Comparison of ENCODE assay signal across 8 cellular contexts in the genomic region with DNA sequence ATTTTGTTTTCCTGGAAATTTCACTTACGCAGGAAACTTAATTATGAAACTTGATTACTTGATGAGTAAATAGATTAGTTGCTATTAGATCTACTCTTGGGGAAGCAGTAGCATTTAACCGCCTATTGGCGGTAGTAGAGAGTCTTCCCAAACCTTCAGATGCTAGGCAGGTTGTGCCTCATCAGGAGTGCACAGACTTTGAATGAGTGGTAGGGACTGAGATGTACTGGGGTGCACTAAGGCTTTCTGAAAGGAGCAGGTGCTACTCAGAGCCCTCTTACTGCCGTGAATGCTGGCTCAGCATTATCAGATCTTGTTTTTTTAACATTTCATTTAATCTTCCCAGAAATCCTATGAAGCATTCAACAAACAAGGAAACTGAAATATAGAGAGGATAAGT. TPM values are rescaled to one million over a fixed set of nuclear protein-coding genes. Genes with fewer than 3 reads are reported as not detected.
DNase-seq lines count a peak whose midpoint lies in the region; ATAC-seq, FAIRE-seq and TF ChIP-seq lines count a peak whose summit lies in the region.

No MANE protein-coding gene starts in this region.

- no peaks in the 10 kb centered on the region for H3K27me3 Mint-ChIP-seq in activated CD4-positive, alpha-beta T cell treated with anti-CD3 and anti-CD28 coated beads, Interleukin-2, amount 10 ng/mL, durations not matched to agents 7 days and 5 days
- H3K27me3 Mint-ChIP-seq in activated B cell treated with CpG ODN at 0.5 μM for 24 hours = no peaks in the 10 kb centered on the region

- peak; percentile 40 for DNase-seq in activated CD4-positive, alpha-beta T cell treated with anti-CD3 and anti-CD28 coated beads, Interleukin-2, amount 10 ng/mL, durations not matched to agents 7 days and 5 days
- no peak for DNase-seq in activated CD4-positive, alpha-beta T cell treated with anti-CD3 and anti-CD28 coated beads, Interleukin-2, amount 50 U/mL, for 1 hour
- DNase-seq in Jurkat, Clone E6-1 (ENCODE audit: low read depth, low spot score) = peak; percentile 37
- no peak for DNase-seq in activated B cell treated with CpG ODN at 0.5 μM for 24 hours
- DNase-seq in keratinocyte (ENCODE audit: low read depth, low spot score) = peak; percentile 23
- DNase-seq in H4 (ENCODE audit: low spot score) = no peak

- dilution Hi-C loops in keratinocyte (cut with MboI; ENCODE audit: extremely low pct_ligation_motif_present, low sequenced_read_pairs) = no loop called here

- H3K9ac ChIP-seq in keratinocyte (ENCODE audit: control insufficient read depth, extremely low read depth, insufficient read depth, low read length) = no peak overlapping the region

- H3K9me3 Mint-ChIP-seq in activated CD4-positive, alpha-beta T cell treated with anti-CD3 and anti-CD28 coated beads, Interleukin-2, amount 10 ng/mL, durations not matched to agents 7 days and 5 days = no peaks in the 10 kb centered on the region
- no peaks in the 10 kb centered on the region for H3K9me3 Mint-ChIP-seq in activated B cell treated with CpG ODN at 0.5 μM for 24 hours

- no peak overlapping the region for H3K27ac Mint-ChIP-seq in activated CD4-positive, alpha-beta T cell treated with anti-CD3 and anti-CD28 coated beads, Interleukin-2, amount 10 ng/mL, durations not matched to agents 7 days and 5 days
- no peak overlapping the region for H3K27ac Mint-ChIP-seq in activated B cell treated with CpG ODN at 0.5 μM for 24 hours

- intact Hi-C loops in activated B cell treated with CpG ODN at 0.5 μM for 24 hours (cut with micrococcal nuclease) = loop anchor here (2.0 kb wide), 1 partner anchor 15 kb away; a partner anchor contains a TSS

- H3K79me2 ChIP-seq in keratinocyte (ENCODE audit: control insufficient read depth, insufficient read depth, low read length) = peaks cover 20% of the 10 kb centered on the region

- POLR2A ChIA-PET in activated CD4-positive, alpha-beta T cell treated with anti-CD3 and anti-CD28 coated beads, Interleukin-2, amount 10 ng/mL, durations not matched to agents 7 days and 5 days (lab: Charles Lee) = no interaction called here
- POLR2A ChIA-PET in activated B cell treated with CpG ODN at 0.5 μM for 24 hours (lab: Charles Lee) = interaction anchor here (0.8 to 2.1 kb wide), 4 partner anchors 9 to 15 kb away, joined by 3 to 7 read pairs (median 4); no protein-coding TSS in a partner anchor

- H3K36me3 ChIP-seq in keratinocyte (ENCODE audit: control insufficient read depth in 2 of 2, extremely low read depth in 1 of 2, insufficient read depth in 2 of 2, low read length in 2 of 2) = peaks cover 19 to 26% of the 10 kb centered on the region in 2 experiments

- TF ChIP-seq CTCF in activated B cell treated with CpG ODN at 0.5 μM for 24 hours (IDR thresholded peaks at IDR 0.05) = no peak
- TF ChIP-seq CTCF in keratinocyte (optimal IDR thresholded peaks at IDR 0.05 in 1 of 3, IDR thresholded peaks at IDR 0.05 in 1 of 3, conservative IDR thresholded peaks at IDR 0.05 in 1 of 3; ENCODE audit: extremely low read depth in 1 of 3, insufficient read depth in 2 of 3, low read length in 3 of 3) = peak; percentile 50 to 79 (median 66)

- H3K27me3 ChIP-seq in keratinocyte (ENCODE audit: control insufficient read depth, extremely low read depth, insufficient read depth, low read length) = no peaks in the 10 kb centered on the region

- no peak overlapping the region for H3K27ac ChIP-seq in keratinocyte (ENCODE audit: control insufficient read depth, insufficient read depth, low read length)

- H3K36me3 Mint-ChIP-seq in activated CD4-positive, alpha-beta T cell treated with anti-CD3 and anti-CD28 coated beads, Interleukin-2, amount 10 ng/mL, durations not matched to agents 7 days and 5 days (ENCODE audit: low read depth) = peaks cover 37% of the 10 kb centered on the region
- H3K36me3 Mint-ChIP-seq in activated B cell treated with CpG ODN at 0.5 μM for 24 hours (ENCODE audit: low read depth) = peaks cover 52% of the 10 kb centered on the region

- peak; percentile 5 for FAIRE-seq in keratinocyte (lab: Jason Lieb, UNC)

- H3K4me3 ChIP-seq in Jurkat, Clone E6-1 (ENCODE audit: low read length) = no peak overlapping the region
- H3K4me3 ChIP-seq in keratinocyte (ENCODE audit: control insufficient read depth in 2 of 3, extremely low read depth in 1 of 3, insufficient read depth in 2 of 3, low read depth in 1 of 3, low read length in 3 of 3) = no peak overlapping the region

- no peaks in the 10 kb centered on the region for H3K4me1 ChIP-seq in keratinocyte (ENCODE audit: control insufficient read depth, extremely low read depth, insufficient read depth, low read length)

- ATAC-seq in activated B cell treated with CpG ODN at 0.5 μM for 24 hours (ENCODE audit: low read depth) (peak; percentile 87), GM18909 (IDR thresholded peaks at IDR 0.05; ENCODE audit: poor library complexity, unreplicated experiment) (no peak), HG02973 (IDR thresholded peaks at IDR 0.05; ENCODE audit: unreplicated experiment) (no peak)

- H3K4me2 ChIP-seq in keratinocyte (ENCODE audit: control insufficient read depth, extremely low read depth, insufficient read depth, low read depth, low read length) = no peak overlapping the region

- peaks cover 9% of the 10 kb centered on the region for H4K20me1 ChIP-seq in keratinocyte (ENCODE audit: control insufficient read depth, extremely low read depth, insufficient read depth, low read length)

- H3K4me1 Mint-ChIP-seq in activated CD4-positive, alpha-beta T cell treated with anti-CD3 and anti-CD28 coated beads, Interleukin-2, amount 10 ng/mL, durations not matched to agents 7 days and 5 days = peaks cover 7% of the 10 kb centered on the region
- H3K4me1 Mint-ChIP-seq in activated B cell treated with CpG ODN at 0.5 μM for 24 hours = peaks cover 10% of the 10 kb centered on the region

- H3K4me3 Mint-ChIP-seq in activated CD4-positive, alpha-beta T cell treated with anti-CD3 and anti-CD28 coated beads, Interleukin-2, amount 10 ng/mL, durations not matched to agents 7 days and 5 days = no peak overlapping the region
- H3K4me3 Mint-ChIP-seq in activated B cell treated with CpG ODN at 0.5 μM for 24 hours = no peak overlapping the region

- H3K9me1 ChIP-seq in keratinocyte (ENCODE audit: control insufficient read depth, extremely low read depth, insufficient read depth, low read length) = no peaks in the 10 kb centered on the region

- CTCF ChIA-PET in activated CD4-positive, alpha-beta T cell treated with anti-CD3 and anti-CD28 coated beads, Interleukin-2, amount 10 ng/mL, durations not matched to agents 7 days and 5 days (lab: Charles Lee) = interaction anchor here (1.1 to 3.1 kb wide), 2 partner anchors 12 to 14 kb away, joined by 3 to 13 read pairs; no protein-coding TSS in a partner anchor
- CTCF ChIA-PET in activated B cell treated with CpG ODN at 0.5 μM for 24 hours (lab: Charles Lee) = interaction anchor here (0.9 to 1.8 kb wide), 3 partner anchors 9 to 85 kb away, joined by 3 to 5 read pairs (median 4); no protein-coding TSS in a partner anchor

- H2AFZ ChIP-seq in keratinocyte (ENCODE audit: control insufficient read depth, low read length) = no peak overlapping the region

- H3K9me3 ChIP-seq in keratinocyte (ENCODE audit: control insufficient read depth, low read depth, low read length) = no peaks in the 10 kb centered on the region

RNA-seq across cellular contexts. Expression of a gene that starts 7.7 kb away (rescaled TPM):
- total RNA-seq in activated CD4-positive, alpha-beta T cell treated with anti-CD3 and anti-CD28 coated beads, Interleukin-2, amount 10 ng/mL, durations not matched to agents 7 days and 5 days = 10 to 100 TPM; 27.3 to 32.3 TPM
- 30.8 TPM for polyA plus RNA-seq in Jurkat, Clone E6-1 (2012; ENCODE audit: insufficient read depth, insufficient read length)
- 33.4 and 35.2 TPM in 2 replicates for total RNA-seq in activated B cell treated with CpG ODN at 0.5 μM for 24 hours
- 14.7 to 22.4 TPM (median 19.2 TPM) in 3 replicates for polyA plus RNA-seq in keratinocyte
- polyA plus RNA-seq in keratinocyte (2011; ENCODE audit: low read depth) = 10.1 TPM
- 14.1 and 22.7 TPM in 2 replicates for polyA plus RNA-seq in keratinocyte (2011; cell fraction: cytosol; rRNA removed)
- polyA plus RNA-seq in keratinocyte (2011; cell fraction: nucleus; rRNA removed) = 14.3 and 19.4 TPM in 2 replicates
- 10.9 and 12.7 TPM in 2 replicates for polyA plus RNA-seq in keratinocyte (2012; ENCODE audit: low replicate concordance)
- polyA minus RNA-seq in keratinocyte = 12.0 to 41.1 TPM (median 14.0 TPM) in 3 replicates
- polyA minus RNA-seq in keratinocyte (2011; cell fraction: cytosol; rRNA and poly(A)+ RNA removed) = 10.4 TPM
- 5.2 and 14.7 TPM in 2 replicates for polyA minus RNA-seq in keratinocyte (2011; cell fraction: nucleus; rRNA and poly(A)+ RNA removed)
- total RNA-seq in H4 (2014; rRNA removed; shearing (Covaris generic)) = 21.2 and 24.8 TPM in 2 replicates

RNA-seq across cellular contexts. Expression of a gene that starts 7.8 kb away (rescaled TPM):
- 10 to 100 TPM; 26.7 to 31.6 TPM for total RNA-seq in activated CD4-positive, alpha-beta T cell treated with anti-CD3 and anti-CD28 coated beads, Interleukin-2, amount 10 ng/mL, durations not matched to agents 7 days and 5 days
- 61.3 TPM for polyA plus RNA-seq in Jurkat, Clone E6-1 (2012; ENCODE audit: insufficient read depth, insufficient read length)
- 18.2 and 18.6 TPM in 2 replicates for total RNA-seq in activated B cell treated with CpG ODN at 0.5 μM for 24 hours
- 37.3 to 71.1 TPM (median 46.7 TPM) in 3 replicates for polyA plus RNA-seq in keratinocyte
- polyA plus RNA-seq in keratinocyte (2011; ENCODE audit: low read depth) = 41.6 TPM
- polyA plus RNA-seq in keratinocyte (2011; cell fraction: cytosol; rRNA removed) = 44.6 and 82.5 TPM in 2 replicates
- 16.5 and 23.3 TPM in 2 replicates for polyA plus RNA-seq in keratinocyte (2011; cell fraction: nucleus; rRNA removed)
- 51.1 and 90.3 TPM in 2 replicates for polyA plus RNA-seq in keratinocyte (2012; ENCODE audit: low replicate concordance)
- polyA minus RNA-seq in keratinocyte = 1.9 to 18.9 TPM (median 10.4 TPM) in 3 replicates
- polyA minus RNA-seq in keratinocyte (2011; cell fraction: cytosol; rRNA and poly(A)+ RNA removed) = 24.0 TPM
- 5.1 and 6.7 TPM in 2 replicates for polyA minus RNA-seq in keratinocyte (2011; cell fraction: nucleus; rRNA and poly(A)+ RNA removed)
- 72.8 and 83.2 TPM in 2 replicates for total RNA-seq in H4 (2014; rRNA removed; shearing (Covaris generic))

RNA-seq across cellular contexts. Expression of a gene that starts 15.6 kb away (rescaled TPM):
- total RNA-seq in activated CD4-positive, alpha-beta T cell treated with anti-CD3 and anti-CD28 coated beads, Interleukin-2, amount 10 ng/mL, durations not matched to agents 7 days and 5 days = 100 to 1,000 TPM; 145 to 159 TPM
- polyA plus RNA-seq in Jurkat, Clone E6-1 (2012; ENCODE audit: insufficient read depth, insufficient read length) = 333 TPM
- 191 and 192 TPM in 2 replicates for total RNA-seq in activated B cell treated with CpG ODN at 0.5 μM for 24 hours
- polyA plus RNA-seq in keratinocyte = 108 to 175 TPM (median 159 TPM) in 3 replicates
- polyA plus RNA-seq in keratinocyte (2011; ENCODE audit: low read depth) = 143 TPM
- polyA plus RNA-seq in keratinocyte (2011; cell fraction: cytosol; rRNA removed) = 131 and 134 TPM in 2 replicates
- 91.1 and 124 TPM in 2 replicates for polyA plus RNA-seq in keratinocyte (2011; cell fraction: nucleus; rRNA removed)
- polyA plus RNA-seq in keratinocyte (2012; ENCODE audit: low replicate concordance) = 145 and 189 TPM in 2 replicates
- polyA minus RNA-seq in keratinocyte = 41.8 to 67.7 TPM (median 43.1 TPM) in 3 replicates
- 142 TPM for polyA minus RNA-seq in keratinocyte (2011; cell fraction: cytosol; rRNA and poly(A)+ RNA removed)
- 18.4 and 23.5 TPM in 2 replicates for polyA minus RNA-seq in keratinocyte (2011; cell fraction: nucleus; rRNA and poly(A)+ RNA removed)
- total RNA-seq in H4 (2014; rRNA removed; shearing (Covaris generic)) = 221 and 252 TPM in 2 replicates

RNA-seq across cellular contexts. Expression of a gene that starts 16.1 kb away (rescaled TPM):
- total RNA-seq in activated CD4-positive, alpha-beta T cell treated with anti-CD3 and anti-CD28 coated beads, Interleukin-2, amount 10 ng/mL, durations not matched to agents 7 days and 5 days = 100 to 1,000 TPM; 323 to 355 TPM
- 778 TPM for polyA plus RNA-seq in Jurkat, Clone E6-1 (2012; ENCODE audit: insufficient read depth, insufficient read length)
- 255 and 292 TPM in 2 replicates for total RNA-seq in activated B cell treated with CpG ODN at 0.5 μM for 24 hours
- polyA plus RNA-seq in keratinocyte = 584 to 976 TPM (median 663 TPM) in 3 replicates
- 206 TPM for polyA plus RNA-seq in keratinocyte (2011; ENCODE audit: low read depth)
- polyA plus RNA-seq in keratinocyte (2011; cell fraction: cytosol; rRNA removed) = 447 and 487 TPM in 2 replicates
- 810 and 833 TPM in 2 replicates for polyA plus RNA-seq in keratinocyte (2011; cell fraction: nucleus; rRNA removed)
- 607 and 624 TPM in 2 replicates for polyA plus RNA-seq in keratinocyte (2012; ENCODE audit: low replicate concordance)
- polyA minus RNA-seq in keratinocyte = 243 to 392 TPM (median 319 TPM) in 3 replicates
- 450 TPM for polyA minus RNA-seq in keratinocyte (2011; cell fraction: cytosol; rRNA and poly(A)+ RNA removed)
- polyA minus RNA-seq in keratinocyte (2011; cell fraction: nucleus; rRNA and poly(A)+ RNA removed) = 189 and 227 TPM in 2 replicates
- 602 and 637 TPM in 2 replicates for total RNA-seq in H4 (2014; rRNA removed; shearing (Covaris generic))

RNA-seq across cellular contexts. Expression of a gene that starts 41.9 kb away (rescaled TPM):
- 100 to 1,000 TPM; 257 to 297 TPM for total RNA-seq in activated CD4-positive, alpha-beta T cell treated with anti-CD3 and anti-CD28 coated beads, Interleukin-2, amount 10 ng/mL, durations not matched to agents 7 days and 5 days
- 565 TPM for polyA plus RNA-seq in Jurkat, Clone E6-1 (2012; ENCODE audit: insufficient read depth, insufficient read length)
- total RNA-seq in activated B cell treated with CpG ODN at 0.5 μM for 24 hours = 159 and 180 TPM in 2 replicates
- polyA plus RNA-seq in keratinocyte = 636 to 744 TPM (median 716 TPM) in 3 replicates
- 930 TPM for polyA plus RNA-seq in keratinocyte (2011; ENCODE audit: low read depth)
- 714 and 1,036 TPM in 2 replicates for polyA plus RNA-seq in keratinocyte (2011; cell fraction: cytosol; rRNA removed)
- polyA plus RNA-seq in keratinocyte (2011; cell fraction: nucleus; rRNA removed) = 242 and 323 TPM in 2 replicates
- 789 and 1,036 TPM in 2 replicates for polyA plus RNA-seq in keratinocyte (2012; ENCODE audit: low replicate concordance)
- 151 to 237 TPM (median 177 TPM) in 3 replicates for polyA minus RNA-seq in keratinocyte
- polyA minus RNA-seq in keratinocyte (2011; cell fraction: cytosol; rRNA and poly(A)+ RNA removed) = 253 TPM
- polyA minus RNA-seq in keratinocyte (2011; cell fraction: nucleus; rRNA and poly(A)+ RNA removed) = 42.6 and 45.2 TPM in 2 replicates
- total RNA-seq in H4 (2014; rRNA removed; shearing (Covaris generic)) = 538 and 559 TPM in 2 replicates

Comparison
In these comparisons a context has a peak if more than half of its experiments do, and no peak if none do; other contexts are left out.
1. DNase-seq: peak in activated CD4-positive, alpha-beta T cell treated with anti-CD3 and anti-CD28 coated beads, Interleukin-2, amount 10 ng/mL, durations not matched to agents 7 days and 5 days (single experiment), Jurkat, Clone E6-1 (single experiment) and keratinocyte (single experiment); none in activated CD4-positive, alpha-beta T cell treated with anti-CD3 and anti-CD28 coated beads, Interleukin-2, amount 50 U/mL, for 1 hour (single experiment), activated B cell treated with CpG ODN at 0.5 μM for 24 hours (single experiment) and H4 (single experiment).